Comparison of ENCODE assay signal across 7 cellular contexts in genomic region chr3:142596726-142597088, GRCh38. TPM values are rescaled to one million over a fixed set of nuclear protein-coding genes. Genes with fewer than 3 reads are reported as not detected.
DNase-seq lines count a peak whose midpoint lies in the region; ATAC-seq, FAIRE-seq and TF ChIP-seq lines count a peak whose summit lies in the region.

No MANE protein-coding gene starts in this region.

- intact Hi-C loops in left ventricle myocardium inferior (cut with micrococcal nuclease) = no loop called here

- no peak for TF ChIP-seq CTCF in left ventricle myocardium inferior (IDR thresholded peaks at IDR 0.05; ENCODE audit: borderline replicate concordance)

- H3K27me3 ChIP-seq in HAP-1 (ENCODE audit: low read depth) = no peaks in the 10 kb centered on the region
- no peaks in the 10 kb centered on the region for H3K27me3 ChIP-seq in left ventricle myocardium inferior (ENCODE audit: low read depth)
- H3K27me3 ChIP-seq in small intestine (ENCODE audit: control insufficient read depth in 2 of 2, insufficient read depth in 2 of 2, low read length in 2 of 2) = no peaks in the 10 kb centered on the region

- no peak for DNase-seq in HAP-1 (ENCODE audit: low spot score in 2 of 2)
- peak; percentile 55 for DNase-seq in SW480 (ENCODE audit: low spot score)
- no peak for DNase-seq in left ventricle myocardium inferior
- no peak for DNase-seq in small intestine

- H3K9me3 ChIP-seq in HAP-1 = no peaks in the 10 kb centered on the region
- no peaks in the 10 kb centered on the region for H3K9me3 ChIP-seq in left ventricle myocardium inferior (replicated peaks)
- H3K9me3 ChIP-seq in small intestine (ENCODE audit: control insufficient read depth, low read depth) = no peaks in the 10 kb centered on the region

- WGBS in small intestine, 3 donors = 10 to 12% (median 12%) methylated on average over 5 of the region's 5 CpGs

- H3K4me3 ChIP-seq in HAP-1 (peak overlapping the region; percentile 79), left ventricle myocardium inferior (peak overlapping the region; percentile 84), small intestine (ENCODE audit: low read depth in 1 of 2, low read length in 2 of 2) (peak overlapping the region; percentile 46 to 76)

- no peaks in the 10 kb centered on the region for H3K36me3 ChIP-seq in HAP-1 (replicated peaks)
- no peaks in the 10 kb centered on the region for H3K36me3 ChIP-seq in left ventricle myocardium inferior
- no peaks in the 10 kb centered on the region for H3K36me3 ChIP-seq in small intestine (ENCODE audit: control insufficient read depth in 2 of 2, insufficient read depth in 2 of 2, low read length in 2 of 2)

- H3K4me1 ChIP-seq in HAP-1 (peaks cover 15% of the 10 kb centered on the region), left ventricle myocardium inferior (peaks cover 25% of the 10 kb centered on the region), small intestine (ENCODE audit: control insufficient read depth in 2 of 2, insufficient read depth in 1 of 2, low read depth in 1 of 2, low read length in 1 of 2) (peaks cover 2 to 4% of the 10 kb centered on the region in 2 donors)

- FAIRE-seq in small intestine (lab: Jason Lieb, UNC) = no peak

- ATAC-seq in GM21737 (IDR thresholded peaks at IDR 0.05; ENCODE audit: unreplicated experiment) = no peak
- ATAC-seq in GM18520 (IDR thresholded peaks at IDR 0.05; ENCODE audit: unreplicated experiment) = no peak
- no peak for ATAC-seq in HG02759 (IDR thresholded peaks at IDR 0.05; ENCODE audit: unreplicated experiment)

- in situ Hi-C loops in HAP-1 (cut with MboI; ENCODE audit: low sequenced_read_pairs) = no loop called here

- H3K27ac ChIP-seq in left ventricle myocardium inferior (replicated peaks) (peak overlapping the region; percentile 70), small intestine (ENCODE audit: low read depth in 1 of 2, low read length in 1 of 2) (peak overlapping the region; percentile 84 to 87)

RNA-seq across cellular contexts. Expression of gene PLS1, which starts 0.5 kb away (rescaled TPM):
- total RNA-seq in left ventricle myocardium inferior = 2.6 TPM
- 100 to 1,000 TPM in 2 of 3 donors, 10 to 100 TPM in 1; 63.0 to 298 (median 279) TPM for polyA plus RNA-seq in small intestine

RNA-seq across cellular contexts. Expression of gene ATR, which starts 18.2 kb away (rescaled TPM):
- total RNA-seq in left ventricle myocardium inferior = 9.1 TPM
- 1 to 10 TPM; 3.5 to 9.6 (median 5.1) TPM for polyA plus RNA-seq in small intestine
